In the genomic region with DNA sequence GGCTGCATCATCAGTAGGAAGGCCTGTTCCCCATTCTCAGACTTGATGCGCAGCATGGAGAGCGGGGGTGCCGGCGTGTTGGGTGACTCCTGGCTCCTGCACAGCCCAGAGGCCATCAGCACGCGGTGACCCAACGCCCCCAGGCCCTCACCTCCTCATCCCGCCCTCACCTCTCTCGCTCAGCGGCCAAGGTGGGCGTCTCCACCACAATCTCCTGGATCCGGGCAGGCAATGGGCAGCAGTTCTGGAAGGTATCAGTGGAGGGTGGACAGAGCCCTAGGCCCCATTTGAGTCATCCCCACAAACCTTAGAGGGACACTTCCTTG, we compare ENCODE assay signal across 11 cellular contexts. TPM values are rescaled to one million over a fixed set of nuclear protein-coding genes. Genes with fewer than 3 reads are reported as not detected.
A peak's percentile ranks its signal among the peaks of the same experiment; 100 is the strongest.
DNase-seq lines count a peak whose midpoint lies in the region; ATAC-seq and TF ChIP-seq lines count a peak whose summit lies in the region.
"Had no signal": no experiment of that assay in that cellular context is flagged by ENCODE, and none has a peak within 500 bp of the region (broad histone marks: within the 10 kb centered on the region; RNA-seq: fewer than 3 reads in every experiment).

No MANE protein-coding gene starts in this region.

- peak; percentile 61 for DNase-seq in activated CD4-positive, alpha-beta T cell treated with anti-CD3 and anti-CD28 coated beads, Interleukin-2, amount 10 ng/mL, durations not matched to agents 24 days and 14 days
- DNase-seq in activated CD4-positive, alpha-beta T cell treated with anti-CD3 and anti-CD28 coated beads for 4 hours: no peak
- DNase-seq in T-cell (no peak), esophagus squamous epithelium (lab: John Stamatoyannopoulos, UW) (no peak), OCI-M1 (lab: John Stamatoyannopoulos, UW) (no peak), middle frontal gyrus (ENCODE audit: extremely low spot score, low spot score) (no peak), lower lobe of right lung (no peak)
- DNase-seq: ACHN had no signal

- intact Hi-C loops in activated CD4-positive, alpha-beta T cell treated with anti-CD3 and anti-CD28 coated beads, Interleukin-2, amount 10 ng/mL, durations not matched to agents 24 days and 14 days (cut with micrococcal nuclease): no loop called here
- intact Hi-C loops in esophagus squamous epithelium (cut with DNase I) (loop anchor here (5.0 kb wide), 1 partner anchor 40 kb away; no protein-coding TSS in a partner anchor), lower lobe of right lung (cut with DNase I) (no loop called here)

- H3K27ac Mint-ChIP-seq in activated CD4-positive, alpha-beta T cell treated with anti-CD3 and anti-CD28 coated beads, Interleukin-2, amount 10 ng/mL, durations not matched to agents 24 days and 14 days: peak overlapping the region; percentile 98
- peak overlapping the region; percentile 99 to 100 for H3K27ac Mint-ChIP-seq in T-cell

- POLR2A ChIA-PET in T-cell (lab: Charles Lee): no interaction called here

- H3K27me3 Mint-ChIP-seq in activated CD4-positive, alpha-beta T cell treated with anti-CD3 and anti-CD28 coated beads, Interleukin-2, amount 10 ng/mL, durations not matched to agents 24 days and 14 days: no peaks in the 10 kb centered on the region
- H3K27me3 Mint-ChIP-seq in T-cell: no peaks in the 10 kb centered on the region

- H3K4me3 Mint-ChIP-seq in activated CD4-positive, alpha-beta T cell treated with anti-CD3 and anti-CD28 coated beads, Interleukin-2, amount 10 ng/mL, durations not matched to agents 24 days and 14 days: peak overlapping the region; percentile 88
- H3K4me3 Mint-ChIP-seq in T-cell: peak overlapping the region; percentile 87 to 94 (median 91)

- H3K27ac ChIP-seq in esophagus squamous epithelium (peak overlapping the region in 3 of 4 donors; percentile 54 to 100 (median 99)), skin epidermis (peak overlapping the region in 15 of 21 experiments; percentile 47 to 98 (median 92)), lower lobe of right lung (no peak overlapping the region)

- no peaks in the 10 kb centered on the region for H3K27me3 ChIP-seq in esophagus squamous epithelium
- H3K27me3 ChIP-seq in lower lobe of right lung (ENCODE audit: low read depth): no peaks in the 10 kb centered on the region

- H3K4me1 ChIP-seq in esophagus squamous epithelium (peaks cover 46 to 96% (median 52%) of the 10 kb centered on the region in 3 donors), lower lobe of right lung (peaks cover 91% of the 10 kb centered on the region)

- peaks cover 78% of the 10 kb centered on the region for H3K4me1 Mint-ChIP-seq in activated CD4-positive, alpha-beta T cell treated with anti-CD3 and anti-CD28 coated beads, Interleukin-2, amount 10 ng/mL, durations not matched to agents 24 days and 14 days
- peaks cover 87 to 90% (median 89%) of the 10 kb centered on the region in 3 donors for H3K4me1 Mint-ChIP-seq in T-cell

- H3K9me3 ChIP-seq in esophagus squamous epithelium (no peaks in the 10 kb centered on the region), lower lobe of right lung (no peaks in the 10 kb centered on the region)

- no peaks in the 10 kb centered on the region for H3K9me3 Mint-ChIP-seq in activated CD4-positive, alpha-beta T cell treated with anti-CD3 and anti-CD28 coated beads, Interleukin-2, amount 10 ng/mL, durations not matched to agents 24 days and 14 days
- no peaks in the 10 kb centered on the region for H3K9me3 Mint-ChIP-seq in T-cell

- H3K36me3 ChIP-seq in esophagus squamous epithelium: peaks cover 0 to 35% (median 0%) of the 10 kb centered on the region in 3 donors
- peaks cover 21% of the 10 kb centered on the region for H3K36me3 ChIP-seq in lower lobe of right lung

- peaks cover 51% of the 10 kb centered on the region for H3K36me3 Mint-ChIP-seq in activated CD4-positive, alpha-beta T cell treated with anti-CD3 and anti-CD28 coated beads, Interleukin-2, amount 10 ng/mL, durations not matched to agents 24 days and 14 days (ENCODE audit: low read depth)
- peaks cover 26% of the 10 kb centered on the region for H3K36me3 Mint-ChIP-seq in T-cell

- no peak for TF ChIP-seq POLR2A in esophagus squamous epithelium (IDR thresholded peaks at IDR 0.05)

- H3K4me3 ChIP-seq in esophagus squamous epithelium (no peak overlapping the region), skin epidermis (peak overlapping the region in 2 of 7 experiments; percentile 61 to 75), lower lobe of right lung (no peak overlapping the region)

- no peak for TF ChIP-seq CTCF in esophagus squamous epithelium (IDR thresholded peaks at IDR 0.05)
- no peak for TF ChIP-seq CTCF in lower lobe of right lung (IDR thresholded peaks at IDR 0.05)

- ATAC-seq in T-cell (replicated peaks in 1 of 4): no peak
- no peak for ATAC-seq in lower lobe of right lung
- ATAC-seq: Right ventricle myocardium inferior had no signal

- CTCF ChIA-PET in T-cell (lab: Charles Lee): no interaction called here

- WGBS in esophagus squamous epithelium, 2 donors: 71% methylated on average over 6 of the region's 12 CpGs; no CpG with 5 or more reads in 1 of the 2 donors

RNA-seq across cellular contexts. Expression of a gene that starts 2.8 kb away (rescaled TPM):
- total RNA-seq in activated CD4-positive, alpha-beta T cell treated with anti-CD3 and anti-CD28 coated beads, Interleukin-2, amount 10 ng/mL, durations not matched to agents 24 days and 14 days: 463 and 474 TPM in 2 replicates
- total RNA-seq in T-cell (100 to 1,000 TPM; 218 to 457 (median 370) TPM), esophagus squamous epithelium (100 to 1,000 TPM in 2 of 4 donors, 10 to 100 TPM in 2; 76.9 to 163 (median 106) TPM), lower lobe of right lung (204 TPM)

RNA-seq across cellular contexts. Expression of a gene that starts 23.8 kb away (rescaled TPM):
- 17.1 and 19.0 TPM in 2 replicates for total RNA-seq in activated CD4-positive, alpha-beta T cell treated with anti-CD3 and anti-CD28 coated beads, Interleukin-2, amount 10 ng/mL, durations not matched to agents 24 days and 14 days
- 100 to 1,000 TPM in 3 of 5 donors, 10 to 100 TPM in 2; 39.5 to 112 (median 104) TPM for total RNA-seq in T-cell
- total RNA-seq in esophagus squamous epithelium: 1 to 10 TPM; 3.2 to 9.2 (median 3.7) TPM
- 65.1 TPM for total RNA-seq in lower lobe of right lung

RNA-seq across cellular contexts. Expression of a gene that starts 35.1 kb away (rescaled TPM):
- 295 and 297 TPM in 2 replicates for total RNA-seq in activated CD4-positive, alpha-beta T cell treated with anti-CD3 and anti-CD28 coated beads, Interleukin-2, amount 10 ng/mL, durations not matched to agents 24 days and 14 days
- 1,000 to 10,000 TPM in 4 of 5 donors, 100 to 1,000 TPM in 1; 994 to 1,121 (median 1,054) TPM for total RNA-seq in T-cell
- 10 to 100 TPM in 2 of 4 donors, 1 to 10 TPM in 2; 1.9 to 22.1 (median 9.4) TPM for total RNA-seq in esophagus squamous epithelium
- 541 TPM for total RNA-seq in lower lobe of right lung
- total RNA-seq: renal cortical epithelial cell had no signal

RNA-seq across cellular contexts. Expression of a gene that starts 48.7 kb away (rescaled TPM):
- total RNA-seq in activated CD4-positive, alpha-beta T cell treated with anti-CD3 and anti-CD28 coated beads, Interleukin-2, amount 10 ng/mL, durations not matched to agents 24 days and 14 days: 39.3 and 40.8 TPM in 2 replicates
- total RNA-seq in T-cell (10 to 100 TPM; 14.2 to 28.5 (median 20.7) TPM), esophagus squamous epithelium (10 to 100 TPM in 3 of 4 donors, 1 to 10 TPM in 1; 7.5 to 14.7 (median 12.5) TPM), lower lobe of right lung (10.2 TPM)

Comparison
In these comparisons a context has a peak if more than half of its experiments do, and no peak if none do; other contexts are left out.
1. RNA of a gene that starts 35.1 kb away (total RNA-seq): 994 to 1,121 TPM in T-cell, 541 TPM in lower lobe of right lung (single experiment) and 295 to 297 TPM in activated CD4-positive, alpha-beta T cell treated with anti-CD3 and anti-CD28 coated beads, Interleukin-2, amount 10 ng/mL, durations not matched to agents 24 days and 14 days; 1.9 to 22.1 TPM in esophagus squamous epithelium; every median in the first group is over 10 times any median in the second.